Comparison of ENCODE assay signal across 9 cellular contexts in the genomic region with DNA sequence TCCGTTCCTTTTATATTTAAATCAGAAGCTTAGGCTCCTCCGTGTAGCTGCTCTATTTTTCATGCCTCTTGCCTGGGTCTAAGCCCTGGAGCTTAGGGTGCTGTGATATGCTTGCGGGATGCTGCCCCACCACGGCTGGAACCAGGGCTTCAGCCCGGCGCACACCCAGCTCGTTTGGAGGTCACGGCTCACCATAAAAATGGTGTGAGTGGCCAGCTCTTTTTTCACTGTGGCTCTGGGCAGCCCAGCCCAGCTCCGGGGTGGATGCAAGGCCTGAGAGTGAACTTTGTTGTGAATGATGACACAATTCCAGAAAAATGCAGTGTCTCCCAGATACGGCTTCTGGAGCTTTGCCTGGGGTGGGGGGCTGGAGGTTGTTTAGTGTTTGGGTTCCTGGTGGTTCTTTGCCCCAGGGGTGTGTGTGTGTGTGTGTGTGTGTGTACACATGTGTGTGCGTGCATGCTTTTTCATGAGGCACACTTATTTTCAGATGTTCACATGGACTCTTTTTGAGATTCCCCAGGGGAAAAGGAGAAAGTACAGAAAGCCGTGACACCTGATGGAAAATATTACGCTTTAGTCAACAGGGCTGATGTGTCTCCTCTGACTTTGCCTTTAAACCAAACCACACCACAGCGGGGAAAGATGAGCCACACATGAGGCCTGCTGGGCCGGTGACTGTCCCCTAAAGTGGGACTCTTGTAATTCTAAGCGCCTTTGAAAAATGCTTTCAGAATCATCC. TPM values are rescaled to one million over a fixed set of nuclear protein-coding genes. Genes with fewer than 3 reads are reported as not detected.
DNase-seq lines count a peak whose midpoint lies in the region; ATAC-seq, FAIRE-seq and TF ChIP-seq lines count a peak whose summit lies in the region.
"Had no signal": no experiment of that assay in that cellular context is flagged by ENCODE, and none has a peak within 500 bp of the region (broad histone marks: within the 10 kb centered on the region; RNA-seq: fewer than 3 reads in every experiment).

No MANE protein-coding gene starts in this region.

- peaks cover 20% of the 10 kb centered on the region for H3K36me3 Mint-ChIP-seq in activated T-helper 1 cell treated with anti-CD3 and anti-CD28 coated beads, Interleukin-12 subunit alpha, Interleukin-12 subunit beta, Interleukin-2, Interleukin-4 antibody, amounts not matched to agents 30 ng/mL and 10 ng/mL and 1 ng/mL, durations not matched to agents 14 hours and 24 hours and 36 hours (ENCODE audit: low read depth)

- H3K4me3 Mint-ChIP-seq in activated T-helper 1 cell treated with anti-CD3 and anti-CD28 coated beads, Interleukin-12 subunit alpha, Interleukin-12 subunit beta, Interleukin-2, Interleukin-4 antibody, amounts not matched to agents 30 ng/mL and 10 ng/mL and 1 ng/mL, durations not matched to agents 14 hours and 24 hours and 36 hours = peak overlapping the region; percentile 15

- DNase-seq in HTR-8/SVneo (ENCODE audit: insufficient read length, low spot score) (peak; percentile 73), glomerular visceral epithelial cell (ENCODE audit: extremely low spot score) (peak; percentile 88), putamen (ENCODE audit: low spot score) (peak; percentile 16), GM13977 (ENCODE audit: low spot score) (no peak), cerebellar nuclear complex (lab: John Stamatoyannopoulos, UW) (no peak)
- no peak for DNase-seq in activated T-helper 1 cell treated with anti-CD3 and anti-CD28 coated beads, Interleukin-12 subunit alpha, Interleukin-12 subunit beta, Interleukin-2, Interleukin-4 antibody, amounts not matched to agents 30 ng/mL and 10 ng/mL and 1 ng/mL, durations not matched to agents 14 hours and 24 hours and 36 hours (ENCODE audit: low spot score)

- intact Hi-C loops in activated T-helper 1 cell treated with anti-CD3 and anti-CD28 coated beads, Interleukin-12 subunit alpha, Interleukin-12 subunit beta, Interleukin-2, Interleukin-4 antibody, amounts not matched to agents 30 ng/mL and 10 ng/mL and 1 ng/mL, durations not matched to agents 14 hours and 24 hours and 36 hours (cut with micrococcal nuclease) = loop anchor here (1.0 to 2.0 kb wide), 4 partner anchors 16 to 62 kb away; no protein-coding TSS in a partner anchor

- no peak for TF ChIP-seq CTCF in GM13977 (IDR thresholded peaks at IDR 0.05; ENCODE audit: extremely low read depth, insufficient read depth, missing control alignments)

- ATAC-seq in HG03039 (IDR thresholded peaks at IDR 0.05; ENCODE audit: unreplicated experiment) (no peak), GM18861 (IDR thresholded peaks at IDR 0.05; ENCODE audit: unreplicated experiment) (no peak)

- FAIRE-seq in HTR-8/SVneo (lab: Jason Lieb, UNC) = no peak
- FAIRE-seq: TTC549 had no signal

- peaks cover 63% of the 10 kb centered on the region for H3K4me1 Mint-ChIP-seq in activated T-helper 1 cell treated with anti-CD3 and anti-CD28 coated beads, Interleukin-12 subunit alpha, Interleukin-12 subunit beta, Interleukin-2, Interleukin-4 antibody, amounts not matched to agents 30 ng/mL and 10 ng/mL and 1 ng/mL, durations not matched to agents 14 hours and 24 hours and 36 hours (ENCODE audit: low read depth)

- no peaks in the 10 kb centered on the region for H3K27me3 Mint-ChIP-seq in activated T-helper 1 cell treated with anti-CD3 and anti-CD28 coated beads, Interleukin-12 subunit alpha, Interleukin-12 subunit beta, Interleukin-2, Interleukin-4 antibody, amounts not matched to agents 30 ng/mL and 10 ng/mL and 1 ng/mL, durations not matched to agents 14 hours and 24 hours and 36 hours (ENCODE audit: insufficient read depth)

- H3K27ac Mint-ChIP-seq in activated T-helper 1 cell treated with anti-CD3 and anti-CD28 coated beads, Interleukin-12 subunit alpha, Interleukin-12 subunit beta, Interleukin-2, Interleukin-4 antibody, amounts not matched to agents 30 ng/mL and 10 ng/mL and 1 ng/mL, durations not matched to agents 14 hours and 24 hours and 36 hours = peak overlapping the region; percentile 88

- H3K9me3 Mint-ChIP-seq in activated T-helper 1 cell treated with anti-CD3 and anti-CD28 coated beads, Interleukin-12 subunit alpha, Interleukin-12 subunit beta, Interleukin-2, Interleukin-4 antibody, amounts not matched to agents 30 ng/mL and 10 ng/mL and 1 ng/mL, durations not matched to agents 14 hours and 24 hours and 36 hours = no peaks in the 10 kb centered on the region

- in situ Hi-C loops in GM13977 (cut with MboI; ENCODE audit: low pct_unique_long_range_greater_than_20kb, low sequenced_read_pairs, unreplicated experiment) = no loop called here

RNA-seq across cellular contexts. Expression of gene GRK5, which starts 46.2 kb away (rescaled TPM):
- total RNA-seq in activated T-helper 1 cell treated with anti-CD3 and anti-CD28 coated beads, Interleukin-12 subunit alpha, Interleukin-12 subunit beta, Interleukin-2, Interleukin-4 antibody, amounts not matched to agents 30 ng/mL and 10 ng/mL and 1 ng/mL, durations not matched to agents 14 hours and 24 hours and 36 hours = 25.3 and 25.8 TPM in 2 replicates

Comparison
In these comparisons a context has a peak if more than half of its experiments do, and no peak if none do; other contexts are left out.
1. DNase-seq: peak in HTR-8/SVneo (single experiment), glomerular visceral epithelial cell (single experiment) and putamen (single experiment); none in activated T-helper 1 cell treated with anti-CD3 and anti-CD28 coated beads, Interleukin-12 subunit alpha, Interleukin-12 subunit beta, Interleukin-2, Interleukin-4 antibody, amounts not matched to agents 30 ng/mL and 10 ng/mL and 1 ng/mL, durations not matched to agents 14 hours and 24 hours and 36 hours (single experiment), GM13977 (single experiment) and cerebellar nuclear complex (0 of 2).